10 cellular contexts compared by ENCODE assay signal in the genomic region with DNA sequence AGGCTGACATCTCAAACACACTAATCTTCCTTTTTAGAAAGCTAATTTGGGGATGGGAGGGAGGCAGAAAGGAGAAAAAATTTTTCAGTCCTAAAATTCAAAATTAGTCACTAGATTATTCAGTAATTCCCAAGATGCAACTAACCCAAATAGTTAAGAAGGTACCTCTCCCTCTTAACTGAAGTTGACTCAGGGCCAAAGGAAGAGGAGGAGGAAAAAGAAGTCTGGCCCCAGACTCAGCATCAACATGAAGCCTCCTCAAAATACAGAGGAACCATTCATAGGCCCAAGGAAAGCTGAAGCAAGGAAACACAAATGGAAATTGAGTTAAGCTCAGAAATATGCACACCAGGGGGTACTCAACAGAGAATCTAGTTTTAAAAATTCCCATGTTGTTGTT. TPM values are rescaled to one million over a fixed set of nuclear protein-coding genes. Genes with fewer than 3 reads are reported as not detected.
DNase-seq lines count a peak whose midpoint lies in the region; ATAC-seq and TF ChIP-seq lines count a peak whose summit lies in the region.
"Had no signal": no experiment of that assay in that cellular context is flagged by ENCODE, and none has a peak within 500 bp of the region (broad histone marks: within the 10 kb centered on the region; RNA-seq: fewer than 3 reads in every experiment).

No MANE protein-coding gene starts in this region.

- no TSS peak for BruUV-seq in Caco-2 (replicated peaks; lab: Mats Ljungman, UMichigan)

- H3K4me1 ChIP-seq in Caco-2, result peaks cover 22% of the 10 kb centered on the region
- peaks cover 52% of the 10 kb centered on the region for H3K4me1 ChIP-seq in ectodermal cell (ENCODE audit: control insufficient read depth, insufficient read depth, low read length)

- TF ChIP-seq CTCF in Caco-2 (IDR thresholded peaks at IDR 0.05; ENCODE audit: insufficient read depth in 1 of 2, low read depth in 1 of 2, low read length in 1 of 2, severe bottlenecking in 1 of 2, unreplicated experiment in 1 of 2) (no peak), neural crest cell (conservative IDR thresholded peaks at IDR 0.05) (no peak)

- H3K27ac Mint-ChIP-seq in Caco-2 (ENCODE audit: unreplicated experiment) (no peak overlapping the region), neural crest cell (ENCODE audit: unreplicated experiment) (peak overlapping the region; percentile 54)

- ATAC-seq in HG03571 (IDR thresholded peaks at IDR 0.05; ENCODE audit: unreplicated experiment) (no peak), GM18511 (IDR thresholded peaks at IDR 0.05; ENCODE audit: unreplicated experiment) (no peak)
- ATAC-seq: naive thymus-derived CD4-positive, alpha-beta T cell had no signal

- intact Hi-C loops in Caco-2 (cut with micrococcal nuclease; ENCODE audit: unreplicated experiment), result no loop called here

- H3K27me3 ChIP-seq in Caco-2 (replicated peaks; ENCODE audit: control insufficient read depth, insufficient read depth, low read length) (no peaks in the 10 kb centered on the region), ectodermal cell (ENCODE audit: control insufficient read depth, insufficient read depth, low read length, poor library complexity, severe bottlenecking) (no peaks in the 10 kb centered on the region)

- CTCF ChIA-PET in Caco-2 (lab: Charles Lee), result interaction anchor here (0.7 kb wide), 1 partner anchor 157 kb away, joined by 3 read pairs; no protein-coding TSS in a partner anchor

- POLR2A ChIA-PET in Caco-2 (lab: Charles Lee), result interaction anchor here (1.7 kb wide), 1 partner anchor 22 kb away, joined by 17 read pairs; a partner anchor contains a TSS

- H3K36me3 ChIP-seq in Caco-2 (ENCODE audit: control insufficient read depth, insufficient read depth, low read length) (no peaks in the 10 kb centered on the region; the same call in 1 of the 2 replicates), ectodermal cell (ENCODE audit: control insufficient read depth, insufficient read depth, low read length) (peaks cover 33% of the 10 kb centered on the region)

- H3K27ac ChIP-seq in ectodermal cell (ENCODE audit: insufficient read depth, low read depth, low read length, poor library complexity, severe bottlenecking), result peak overlapping the region; percentile 98

- DNase-seq in Caco-2 (no peak), M059J (ENCODE audit: low read depth) (peak; percentile 73), neural crest cell (ENCODE audit: low read depth, low spot score) (no peak), HCEC 1CT (no peak)
- no peak for DNase-seq in activated T-cell treated with anti-CD3 and anti-CD28 coated beads, Interleukin-2, amount 50 U/mL, for 48 hours
- DNase-seq: naive thymus-derived CD4-positive, alpha-beta T cell; stimulated activated naive CD4-positive, alpha-beta T cell had no signal

- H3K36me3 Mint-ChIP-seq in Caco-2 (ENCODE audit: insufficient read depth, unreplicated experiment) (peaks cover 13% of the 10 kb centered on the region), neural crest cell (ENCODE audit: low read depth) (peaks cover 10% of the 10 kb centered on the region)

- no peak overlapping the region; the same call in 1 of the 2 replicates for H3K4me3 ChIP-seq in Caco-2 (ENCODE audit: low read depth, low read length)
- H3K4me3 ChIP-seq in ectodermal cell (ENCODE audit: insufficient read depth, low read depth, low read length), result peak overlapping the region; percentile 31

- no peaks in the 10 kb centered on the region for H3K27me3 Mint-ChIP-seq in Caco-2 (ENCODE audit: insufficient read depth, unreplicated experiment)
- H3K27me3 Mint-ChIP-seq in neural crest cell (ENCODE audit: low read depth), result no peaks in the 10 kb centered on the region
- H3K27me3 Mint-ChIP-seq: naive thymus-derived CD4-positive, alpha-beta T cell had no signal

- H3K4me1 Mint-ChIP-seq in Caco-2 (ENCODE audit: low read depth, unreplicated experiment), result peaks cover 15% of the 10 kb centered on the region
- H3K4me1 Mint-ChIP-seq in neural crest cell, result peaks cover 63% of the 10 kb centered on the region

- no peaks in the 10 kb centered on the region for H3K9me3 Mint-ChIP-seq in Caco-2 (ENCODE audit: unreplicated experiment)
- no peaks in the 10 kb centered on the region for H3K9me3 Mint-ChIP-seq in neural crest cell
- H3K9me3 Mint-ChIP-seq: naive thymus-derived CD4-positive, alpha-beta T cell had no signal

- H3K9me3 ChIP-seq in Caco-2, result no peaks in the 10 kb centered on the region
- no peaks in the 10 kb centered on the region for H3K9me3 ChIP-seq in ectodermal cell (ENCODE audit: control insufficient read depth, low read length)

- H3K4me3 Mint-ChIP-seq in Caco-2 (ENCODE audit: unreplicated experiment) (peak overlapping the region; percentile 19), neural crest cell (peak overlapping the region; percentile 81)

RNA-seq across cellular contexts. Expression of a gene that starts 21.6 kb away (rescaled TPM):
- total RNA-seq in Caco-2 (2022) (85.2 and 85.5 TPM in 2 replicates), neural crest cell (369 and 401 TPM in 2 replicates)
- 37.0 and 63.1 TPM in 2 replicates for total RNA-seq in M059J (2014; rRNA removed; shearing (Covaris generic))
- polyA plus RNA-seq in ectodermal cell (2013, experiment 1 of 4), result 223 TPM
- 250 TPM for polyA plus RNA-seq in ectodermal cell (2013, experiment 2 of 4)
- polyA plus RNA-seq in ectodermal cell (2013, experiment 3 of 4), result 108 TPM
- polyA plus RNA-seq in ectodermal cell (2013, experiment 4 of 4), result 124 TPM

RNA-seq across cellular contexts. Expression of a gene that starts 22.2 kb away (rescaled TPM):
- 1,364 and 1,426 TPM in 2 replicates for total RNA-seq in Caco-2 (2022)
- total RNA-seq in M059J (2014; rRNA removed; shearing (Covaris generic)), result 317 and 339 TPM in 2 replicates
- 5,033 TPM for polyA plus RNA-seq in ectodermal cell (2013, experiment 1 of 4)
- polyA plus RNA-seq in ectodermal cell (2013, experiment 2 of 4), result 4,767 TPM
- polyA plus RNA-seq in ectodermal cell (2013, experiment 3 of 4), result 3,463 TPM
- 4,008 TPM for polyA plus RNA-seq in ectodermal cell (2013, experiment 4 of 4)
- 3,205 and 3,261 TPM in 2 replicates for total RNA-seq in neural crest cell

RNA-seq across cellular contexts. Expression of a gene that starts 42.5 kb away (rescaled TPM):
- total RNA-seq in Caco-2 (2022) (5.7 and 6.2 TPM in 2 replicates), neural crest cell (0.32 TPM in 1 of 2 replicates, not detected in the other)
- 1.3 and 2.5 TPM in 2 replicates for total RNA-seq in M059J (2014; rRNA removed; shearing (Covaris generic))
- 5.7 TPM for polyA plus RNA-seq in ectodermal cell (2013, experiment 1 of 4)
- polyA plus RNA-seq in ectodermal cell (2013, experiment 2 of 4), result 5.6 TPM
- 3.6 TPM for polyA plus RNA-seq in ectodermal cell (2013, experiment 3 of 4)
- polyA plus RNA-seq in ectodermal cell (2013, experiment 4 of 4), result 4.4 TPM
